ENCODE assay signal across 8 cellular contexts in the genomic region with DNA sequence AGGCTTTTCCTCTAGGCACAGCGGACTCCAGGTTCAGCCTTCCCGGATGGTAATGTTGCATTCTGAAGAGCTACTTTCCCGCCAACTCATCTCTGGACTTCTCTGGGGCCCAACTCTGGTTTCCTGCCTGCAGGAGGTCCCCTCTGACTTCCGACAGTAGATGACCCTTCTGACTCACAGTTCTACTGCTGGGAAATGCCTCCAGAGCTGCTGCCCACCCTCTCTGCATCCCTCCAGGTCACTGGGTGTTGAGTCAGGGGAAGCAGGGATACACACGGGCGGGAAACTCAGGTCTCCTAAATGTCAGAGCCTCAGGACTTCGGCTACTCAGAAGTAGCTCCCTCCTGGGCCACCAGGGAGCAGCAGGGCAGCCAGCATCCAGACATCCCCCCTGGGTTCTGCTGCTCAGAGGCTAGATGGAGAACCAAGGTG. TPM values are rescaled to one million over a fixed set of nuclear protein-coding genes. Genes with fewer than 3 reads are reported as not detected.
DNase-seq lines count a peak whose midpoint lies in the region; ATAC-seq lines count a peak whose summit lies in the region.

No MANE protein-coding gene starts in this region.

- peaks cover 23% of the 10 kb centered on the region for H3K36me3 Mint-ChIP-seq in activated CD8-positive, alpha-beta memory T cell treated with anti-CD3 and anti-CD28 coated beads, Interleukin-2, amount 10 ng/mL, durations not matched to agents 7 days and 5 days

- H3K4me1 Mint-ChIP-seq in activated CD8-positive, alpha-beta memory T cell treated with anti-CD3 and anti-CD28 coated beads, Interleukin-2, amount 10 ng/mL, durations not matched to agents 7 days and 5 days, result peaks cover 54% of the 10 kb centered on the region

- H3K9ac ChIP-seq in HUES48 (ENCODE audit: low read depth, low read length) (no peak overlapping the region), trophoblast cell (ENCODE audit: low read length) (no peak overlapping the region)

- intact Hi-C loops in sciatic nerve (cut with DNase I), result no loop called here

- H3K27ac ChIP-seq in HUES48 (ENCODE audit: low read depth, low read length) (peak overlapping the region; percentile 34), angular gyrus (ENCODE audit: low read depth, low read length) (peak overlapping the region; percentile 2), trophoblast cell (ENCODE audit: low read depth, low read length) (no peak overlapping the region)

- no CpG with 5 or more reads among the region's 7 CpGs for WGBS in trophoblast cell (ENCODE audit: extremely low coverage, insufficient coverage, insufficient read length)

- H4K12ac ChIP-seq in trophoblast cell (ENCODE audit: low read depth, low read length), result no peak overlapping the region

- no peak overlapping the region for H3K4ac ChIP-seq in trophoblast cell (ENCODE audit: low read depth, low read length)

- no peak overlapping the region for H2AFZ ChIP-seq in trophoblast cell (ENCODE audit: insufficient read depth, low read length, poor library complexity)

- no peak overlapping the region for H2BK12ac ChIP-seq in trophoblast cell (ENCODE audit: low read length)

- peaks cover 7% of the 10 kb centered on the region for H3K27me3 ChIP-seq in HUES48 (ENCODE audit: control insufficient read depth, insufficient read depth, low read length)
- H3K27me3 ChIP-seq in trophoblast cell (ENCODE audit: insufficient read depth, low read length), result peaks cover 15% of the 10 kb centered on the region

- peak; percentile 69 for DNase-seq in activated CD8-positive, alpha-beta memory T cell treated with anti-CD3 and anti-CD28 coated beads, Interleukin-2, amount 10 ng/mL, durations not matched to agents 7 days and 5 days
- no peak for DNase-seq in activated CD8-positive, alpha-beta memory T cell treated with anti-CD3 and anti-CD28 coated beads, Interleukin-2, amount 50 U/mL, for 4 hours
- peak; percentile 12 to 13 for DNase-seq in trophoblast cell
- no peak for DNase-seq in NCI-H345 (lab: John Stamatoyannopoulos, UW)
- DNase-seq in dedifferentiated amniotic fluid mesenchymal stem cell (ENCODE audit: extremely low spot score), result no peak
- no peak for DNase-seq in sciatic nerve (ENCODE audit: low spot score)

- no peak overlapping the region for H4K8ac ChIP-seq in trophoblast cell (ENCODE audit: low read depth, low read length)

- H3K9me3 Mint-ChIP-seq in activated CD8-positive, alpha-beta memory T cell treated with anti-CD3 and anti-CD28 coated beads, Interleukin-2, amount 10 ng/mL, durations not matched to agents 7 days and 5 days (ENCODE audit: low read depth), result no peaks in the 10 kb centered on the region

- H3K4me1 ChIP-seq in HUES48 (ENCODE audit: control insufficient read depth, insufficient read depth, low read length) (peaks cover 38% of the 10 kb centered on the region), trophoblast cell (ENCODE audit: control insufficient read depth in 1 of 2, insufficient read depth in 2 of 2, low read length in 2 of 2) (peaks cover 3 to 4% of the 10 kb centered on the region in 2 experiments)

- H3K9me3 ChIP-seq in HUES48 (ENCODE audit: control insufficient read depth, insufficient read depth, low read length) (no peaks in the 10 kb centered on the region), trophoblast cell (ENCODE audit: insufficient read depth, low read depth, low read length) (no peaks in the 10 kb centered on the region)

- no peak overlapping the region for H2AK5ac ChIP-seq in trophoblast cell (ENCODE audit: low read length)

- no peak overlapping the region for H3K4me2 ChIP-seq in trophoblast cell (ENCODE audit: low read length)

- H4K91ac ChIP-seq in trophoblast cell (ENCODE audit: low read depth, low read length), result no peak overlapping the region

- H3K27ac Mint-ChIP-seq in activated CD8-positive, alpha-beta memory T cell treated with anti-CD3 and anti-CD28 coated beads, Interleukin-2, amount 10 ng/mL, durations not matched to agents 7 days and 5 days, result peak overlapping the region; percentile 84

- no peak overlapping the region for H2BK120ac ChIP-seq in trophoblast cell (ENCODE audit: insufficient read depth, low read length, poor library complexity)

- no peak for ATAC-seq in activated CD8-positive, alpha-beta memory T cell treated with anti-CD3 and anti-CD28 coated beads, Interleukin-2, amount 10 ng/mL, durations not matched to agents 7 days and 5 days
- ATAC-seq in sciatic nerve, result no peak

- peaks cover 1% of the 10 kb centered on the region for H3K79me1 ChIP-seq in trophoblast cell (ENCODE audit: low read length)

- no peaks in the 10 kb centered on the region for H3K79me2 ChIP-seq in trophoblast cell (ENCODE audit: control insufficient read depth, insufficient read depth, low read length, poor library complexity)

- H3K23ac ChIP-seq in trophoblast cell (ENCODE audit: low read length), result no peak overlapping the region

- H3K36me3 ChIP-seq in HUES48 (ENCODE audit: control insufficient read depth, insufficient read depth, low read length), result no peaks in the 10 kb centered on the region
- no peaks in the 10 kb centered on the region for H3K36me3 ChIP-seq in trophoblast cell (ENCODE audit: control insufficient read depth in 1 of 2, insufficient read depth in 2 of 2, low read length in 2 of 2)

- no peak overlapping the region for H2BK5ac ChIP-seq in trophoblast cell (ENCODE audit: low read depth, low read length, poor library complexity)

- no peaks in the 10 kb centered on the region for H3K27me3 Mint-ChIP-seq in activated CD8-positive, alpha-beta memory T cell treated with anti-CD3 and anti-CD28 coated beads, Interleukin-2, amount 10 ng/mL, durations not matched to agents 7 days and 5 days

- CTCF ChIA-PET in activated CD8-positive, alpha-beta memory T cell treated with anti-CD3 and anti-CD28 coated beads, Interleukin-2, amount 10 ng/mL, durations not matched to agents 7 days and 5 days (lab: Charles Lee), result interaction anchor here (0.6 to 11.9 kb wide), 12 partner anchors 8 to 226 kb away, joined by 3 to 146 read pairs (median 5); no protein-coding TSS in a partner anchor

- H3K14ac ChIP-seq in trophoblast cell (ENCODE audit: low read length), result no peak overlapping the region

- H3K4me3 Mint-ChIP-seq in activated CD8-positive, alpha-beta memory T cell treated with anti-CD3 and anti-CD28 coated beads, Interleukin-2, amount 10 ng/mL, durations not matched to agents 7 days and 5 days, result peak overlapping the region; percentile 69

- H3K4me3 ChIP-seq in HUES48 (ENCODE audit: low read depth, low read length), result no peak overlapping the region
- no peak overlapping the region for H3K4me3 ChIP-seq in trophoblast cell (ENCODE audit: low read depth, low read length)

- no peak overlapping the region for H3K18ac ChIP-seq in trophoblast cell (ENCODE audit: low read length)

RNA-seq across cellular contexts. Expression of a gene that starts 2.1 kb away (rescaled TPM):
- total RNA-seq in activated CD8-positive, alpha-beta memory T cell treated with anti-CD3 and anti-CD28 coated beads, Interleukin-2, amount 10 ng/mL, durations not matched to agents 7 days and 5 days, result 100 to 1,000 TPM; 102 to 155 TPM
- 0.44 and 0.56 TPM in 2 replicates for polyA plus RNA-seq in trophoblast cell (2013)
- total RNA-seq in sciatic nerve, result 3.7 TPM

Comparison
In these comparisons a context has a peak if more than half of its experiments do, and no peak if none do; other contexts are left out.
1. DNase-seq: peak in activated CD8-positive, alpha-beta memory T cell treated with anti-CD3 and anti-CD28 coated beads, Interleukin-2, amount 10 ng/mL, durations not matched to agents 7 days and 5 days (single experiment) and trophoblast cell (2 of 2); none in activated CD8-positive, alpha-beta memory T cell treated with anti-CD3 and anti-CD28 coated beads, Interleukin-2, amount 50 U/mL, for 4 hours (single experiment), NCI-H345 (single experiment), dedifferentiated amniotic fluid mesenchymal stem cell (single experiment) and sciatic nerve (single experiment).
2. RNA of a gene that starts 2.1 kb away (total RNA-seq): 102 to 155 TPM in activated CD8-positive, alpha-beta memory T cell treated with anti-CD3 and anti-CD28 coated beads, Interleukin-2, amount 10 ng/mL, durations not matched to agents 7 days and 5 days; 3.7 TPM in sciatic nerve (single experiment); every median in the first group is over 10 times any median in the second.